In the genomic region with DNA sequence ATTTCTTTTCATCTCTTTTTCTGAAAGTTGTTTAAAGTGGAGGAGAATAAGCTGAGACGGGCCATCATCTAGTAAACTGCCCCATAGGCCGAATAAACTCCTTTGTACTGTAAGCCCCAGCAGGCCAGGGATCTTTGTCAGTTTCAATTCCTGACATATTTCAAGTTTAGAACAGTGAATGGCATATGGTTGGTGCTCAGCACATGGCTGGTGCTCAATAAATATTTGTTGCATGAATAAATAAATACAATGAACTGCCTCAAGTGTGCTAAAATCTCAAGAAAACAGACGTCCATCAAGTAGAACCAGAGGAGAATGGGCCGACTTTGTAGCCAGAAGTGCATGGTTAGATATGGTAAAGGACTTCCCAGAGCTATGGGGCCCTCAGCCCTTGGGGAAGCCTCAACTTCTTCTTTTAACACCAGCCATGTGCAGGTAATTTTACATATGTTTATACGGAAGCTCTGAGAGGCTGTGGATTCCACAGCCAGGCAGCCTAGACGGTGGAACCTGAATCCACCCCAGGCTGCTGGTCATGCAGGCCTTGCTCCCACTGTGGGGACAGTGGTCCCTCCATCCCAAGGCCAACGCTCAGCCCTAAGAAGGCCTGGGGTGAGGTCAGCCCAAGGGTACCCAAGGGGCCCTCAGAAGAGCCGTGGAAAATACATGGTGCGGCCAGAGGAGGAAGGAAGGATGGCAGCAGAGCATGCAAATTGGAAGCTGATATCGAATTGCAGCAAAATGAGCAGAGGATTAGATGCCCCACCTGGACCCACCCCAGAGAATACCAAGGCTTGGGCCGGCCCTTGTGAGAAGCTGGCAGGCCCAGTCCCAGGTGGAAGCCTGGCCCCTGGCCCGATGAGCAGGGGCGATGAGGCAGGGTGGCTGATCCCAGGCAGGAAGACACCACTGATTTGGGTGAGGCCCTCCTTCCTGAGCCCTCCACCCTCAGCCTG, we compare ENCODE assay signal across 30 cellular contexts. TPM values are rescaled to one million over a fixed set of nuclear protein-coding genes. Genes with fewer than 3 reads are reported as not detected.
DNase-seq lines count a peak whose midpoint lies in the region; ATAC-seq and TF ChIP-seq lines count a peak whose summit lies in the region.
"Had no signal": no experiment of that assay in that cellular context is flagged by ENCODE, and none has a peak within 500 bp of the region (broad histone marks: within the 10 kb centered on the region; RNA-seq: fewer than 3 reads in every experiment).

No MANE protein-coding gene starts in this region.

- no peaks in the 10 kb centered on the region for H3K79me2 ChIP-seq in neural progenitor cell (ENCODE audit: low read depth)

- in situ Hi-C loops in GM13977 (cut with MboI; ENCODE audit: low pct_unique_long_range_greater_than_20kb, low sequenced_read_pairs, unreplicated experiment): no loop called here

- H3K4me3 ChIP-seq in BLaER1 treated with 17β-estradiol and CSF1 and Interleukin-3, amounts not matched to agents 10 nM and 100 nM: no peak overlapping the region
- no peak overlapping the region for H3K4me3 ChIP-seq in CD4-positive, CD25-positive, alpha-beta regulatory T cell (ENCODE audit: low read depth, low read length)
- no peak overlapping the region for H3K4me3 ChIP-seq in neural progenitor cell
- H3K4me3 ChIP-seq: adrenal gland, heart left ventricle, lower lobe of right lung, mucosa of descending colon, right lobe of liver had no signal

- no peaks in the 10 kb centered on the region for H3K9me3 Mint-ChIP-seq in CD4-positive, CD25-positive, alpha-beta regulatory T cell
- H3K9me3 Mint-ChIP-seq in activated T-helper 17 cell treated with anti-CD3 and anti-CD28 coated beads, Interleukin-2, amount 50 U/mL, for 72 hours: no peaks in the 10 kb centered on the region
- no peaks in the 10 kb centered on the region for H3K9me3 Mint-ChIP-seq in neural progenitor cell
- H3K9me3 Mint-ChIP-seq: activated CD8-positive, alpha-beta T cell treated with anti-CD3 and anti-CD28 coated beads for 36 hours; CD4-positive, alpha-beta memory T cell; IgD-negative memory B cell; nephron progenitor cell; stimulated activated memory B cell treated with anti-CD40 and anti-IgM and Interleukin-4, amounts not matched to agents 10 μg/mL and 1 μg/mL and 100 μg/mL, for 72 hours had no signal

- H2AFZ ChIP-seq in neural progenitor cell (replicated peaks): no peak overlapping the region

- peaks cover 4% of the 10 kb centered on the region for H3K36me3 Mint-ChIP-seq in CD4-positive, CD25-positive, alpha-beta regulatory T cell
- no peaks in the 10 kb centered on the region for H3K36me3 Mint-ChIP-seq in activated T-helper 17 cell treated with anti-CD3 and anti-CD28 coated beads, Interleukin-2, amount 50 U/mL, for 72 hours (ENCODE audit: low read depth)
- H3K36me3 Mint-ChIP-seq in neural progenitor cell: no peaks in the 10 kb centered on the region
- H3K36me3 Mint-ChIP-seq: CD4-positive, alpha-beta memory T cell; IgD-negative memory B cell; stimulated activated memory B cell treated with anti-CD40 and anti-IgM and Interleukin-4, amounts not matched to agents 10 μg/mL and 1 μg/mL and 100 μg/mL, for 72 hours had no signal

- H3K27me3 Mint-ChIP-seq in CD4-positive, CD25-positive, alpha-beta regulatory T cell: no peaks in the 10 kb centered on the region
- no peaks in the 10 kb centered on the region for H3K27me3 Mint-ChIP-seq in activated T-helper 17 cell treated with anti-CD3 and anti-CD28 coated beads, Interleukin-2, amount 50 U/mL, for 72 hours
- peaks cover 10% of the 10 kb centered on the region for H3K27me3 Mint-ChIP-seq in neural progenitor cell (ENCODE audit: insufficient read depth, low read depth)
- H3K27me3 Mint-ChIP-seq: activated CD8-positive, alpha-beta T cell treated with anti-CD3 and anti-CD28 coated beads for 36 hours had no signal

- H3K27ac Mint-ChIP-seq in CD4-positive, CD25-positive, alpha-beta regulatory T cell: peak overlapping the region in 2 of 3 donors; percentile 90 to 100
- no peak overlapping the region for H3K27ac Mint-ChIP-seq in activated T-helper 17 cell treated with anti-CD3 and anti-CD28 coated beads, Interleukin-2, amount 50 U/mL, for 72 hours
- peak overlapping the region; percentile 19 for H3K27ac Mint-ChIP-seq in neural progenitor cell
- H3K27ac Mint-ChIP-seq: activated CD8-positive, alpha-beta T cell treated with anti-CD3 and anti-CD28 coated beads for 36 hours; nephron progenitor cell; stimulated activated memory B cell treated with anti-CD40 and anti-IgM and Interleukin-4, amounts not matched to agents 10 μg/mL and 1 μg/mL and 100 μg/mL, for 72 hours had no signal

- peaks cover 23 to 43% (median 36%) of the 10 kb centered on the region in 10 experiments for H3K4me1 ChIP-seq in BLaER1 treated with 17β-estradiol and CSF1 and Interleukin-3, amounts not matched to agents 10 nM and 100 nM
- peaks cover 52% of the 10 kb centered on the region for H3K4me1 ChIP-seq in CD4-positive, CD25-positive, alpha-beta regulatory T cell (ENCODE audit: control insufficient read depth, insufficient read depth, low read length, poor library complexity, severe bottlenecking)
- peaks cover 9% of the 10 kb centered on the region for H3K4me1 ChIP-seq in neural progenitor cell

- no peaks in the 10 kb centered on the region for H3F3A ChIP-seq in neural progenitor cell (ENCODE audit: low read depth)

- H3K36me3 ChIP-seq in BLaER1 treated with 17β-estradiol and CSF1 and Interleukin-3, amounts not matched to agents 10 nM and 100 nM: no peaks in the 10 kb centered on the region
- H3K36me3 ChIP-seq in CD4-positive, CD25-positive, alpha-beta regulatory T cell (ENCODE audit: control insufficient read depth, insufficient read depth, low read length): no peaks in the 10 kb centered on the region
- H3K36me3 ChIP-seq in neural progenitor cell: no peaks in the 10 kb centered on the region
- H3K36me3 ChIP-seq: adrenal gland, brain microvascular endothelial cell, heart left ventricle, lower lobe of right lung, right lobe of liver had no signal

- H3K27ac ChIP-seq in BLaER1 treated with 17β-estradiol and CSF1 and Interleukin-3, amounts not matched to agents 10 nM and 100 nM: no peak overlapping the region
- H3K27ac ChIP-seq in CD4-positive, CD25-positive, alpha-beta regulatory T cell (ENCODE audit: insufficient read depth, low read length, poor library complexity, severe bottlenecking): peak overlapping the region; percentile 92
- no peak overlapping the region for H3K27ac ChIP-seq in neural progenitor cell
- H3K27ac ChIP-seq: adrenal gland, brain microvascular endothelial cell, heart left ventricle, lower lobe of right lung, right lobe of liver had no signal

- H4K20me1 ChIP-seq in BLaER1 treated with 17β-estradiol and CSF1 and Interleukin-3, amounts not matched to agents 10 nM and 100 nM: no peaks in the 10 kb centered on the region; a peak in 1 of 22 replicates
- H4K20me1 ChIP-seq in neural progenitor cell (ENCODE audit: low read depth): no peaks in the 10 kb centered on the region

- ATAC-seq in CD4-positive, CD25-positive, alpha-beta regulatory T cell (ENCODE audit: low read depth in 2 of 2): no peak
- ATAC-seq in activated T-helper 17 cell treated with anti-CD3 and anti-CD28 coated beads, Interleukin-2, amount 50 U/mL, for 72 hours (replicated peaks): no peak
- no peak for ATAC-seq in HG02885 (IDR thresholded peaks at IDR 0.05; ENCODE audit: poor library complexity, unreplicated experiment)
- ATAC-seq: activated CD8-positive, alpha-beta T cell treated with anti-CD3 and anti-CD28 coated beads for 36 hours; heart left ventricle; right lobe of liver; stimulated activated memory B cell treated with anti-CD40 and anti-IgM and Interleukin-4, amounts not matched to agents 10 μg/mL and 1 μg/mL and 100 μg/mL, for 72 hours had no signal

- DNase-seq in CD4-positive, CD25-positive, alpha-beta regulatory T cell: no peak
- DNase-seq in neural progenitor cell (ENCODE audit: low spot score): no peak
- no peak for DNase-seq in GM13977 (ENCODE audit: low spot score)
- no peak for DNase-seq in NCI-H345 (lab: John Stamatoyannopoulos, UW)
- DNase-seq: activated CD8-positive, alpha-beta T cell treated with anti-CD3 and anti-CD28 coated beads for 36 hours; activated gamma-delta T cell treated with Interleukin-2 at 50 U/mL for 16 hours; adrenal gland; brain microvascular endothelial cell; CD4-positive, alpha-beta memory T cell; DMS153; H7; heart left ventricle; lower lobe of right lung; mucosa of descending colon; NCI-H1092 treated with DMSO at 0.1 percent for 48 hours; NCI-H1930; NCI-H2227 treated with DMSO at 0.1 percent for 48 hours; nephron progenitor cell; stimulated activated CD4-positive, alpha-beta T cell treated with anti-CD3 and anti-CD28 coated beads, Interleukin-12 subunit alpha, Interleukin-12 subunit beta, amount 100 ng/mL, for 4 hours; stimulated activated CD4-positive, alpha-beta T cell treated with anti-CD3 and anti-CD28 coated beads, Interleukin-4, amount 100 ng/mL, for 24 hours; T-helper 1 cell had no signal

- peak overlapping the region; percentile 36 to 83 (median 64) for H3K4me2 ChIP-seq in BLaER1 treated with 17β-estradiol and CSF1 and Interleukin-3, amounts not matched to agents 10 nM and 100 nM
- H3K4me2 ChIP-seq in neural progenitor cell: no peak overlapping the region

- H3K27me3 ChIP-seq in BLaER1 treated with 17β-estradiol and CSF1 and Interleukin-3, amounts not matched to agents 10 nM and 100 nM: peaks cover 0 to 5% (median 0%) of the 10 kb centered on the region in 11 experiments; a peak in 3 of 22 replicates
- H3K27me3 ChIP-seq in CD4-positive, CD25-positive, alpha-beta regulatory T cell (ENCODE audit: control insufficient read depth, insufficient read depth, low read length): no peaks in the 10 kb centered on the region
- peaks cover 27% of the 10 kb centered on the region for H3K27me3 ChIP-seq in neural progenitor cell
- H3K27me3 ChIP-seq: adrenal gland, brain microvascular endothelial cell, heart left ventricle, right lobe of liver had no signal

- H3K9ac ChIP-seq in BLaER1 treated with 17β-estradiol and CSF1 and Interleukin-3, amounts not matched to agents 10 nM and 100 nM: 0 out of 22 replicates have a peak overlapping the region, but pooled peaks of 1 of the 11 experiments have one; percentile 2
- H3K9ac ChIP-seq in neural progenitor cell: no peak overlapping the region

- peaks cover 12 to 59% (median 37%) of the 10 kb centered on the region in 4 donors for H3K4me1 Mint-ChIP-seq in CD4-positive, CD25-positive, alpha-beta regulatory T cell
- peaks cover 26% of the 10 kb centered on the region for H3K4me1 Mint-ChIP-seq in activated T-helper 17 cell treated with anti-CD3 and anti-CD28 coated beads, Interleukin-2, amount 50 U/mL, for 72 hours
- H3K4me1 Mint-ChIP-seq in neural progenitor cell: peaks cover 32% of the 10 kb centered on the region

- H3K4me3 Mint-ChIP-seq in CD4-positive, CD25-positive, alpha-beta regulatory T cell: peak overlapping the region in 3 of 4 donors; percentile 12 to 31 (median 15)
- H3K4me3 Mint-ChIP-seq in activated T-helper 17 cell treated with anti-CD3 and anti-CD28 coated beads, Interleukin-2, amount 50 U/mL, for 72 hours: peak overlapping the region; percentile 83
- no peak overlapping the region for H3K4me3 Mint-ChIP-seq in neural progenitor cell
- H3K4me3 Mint-ChIP-seq: activated CD8-positive, alpha-beta T cell treated with anti-CD3 and anti-CD28 coated beads for 36 hours; nephron progenitor cell; stimulated activated memory B cell treated with anti-CD40 and anti-IgM and Interleukin-4, amounts not matched to agents 10 μg/mL and 1 μg/mL and 100 μg/mL, for 72 hours had no signal

- TF ChIP-seq CTCF in neural progenitor cell (IDR thresholded peaks at IDR 0.05) (no peak), GM13977 (IDR thresholded peaks at IDR 0.05; ENCODE audit: extremely low read depth, insufficient read depth, missing control alignments) (no peak)

- no peaks in the 10 kb centered on the region for H3K9me3 ChIP-seq in BLaER1 treated with 17β-estradiol and CSF1 and Interleukin-3, amounts not matched to agents 10 nM and 100 nM (replicated peaks in 1 of 11)
- H3K9me3 ChIP-seq in CD4-positive, CD25-positive, alpha-beta regulatory T cell (ENCODE audit: control insufficient read depth in 2 of 2, low read length in 2 of 2): no peaks in the 10 kb centered on the region
- no peaks in the 10 kb centered on the region for H3K9me3 ChIP-seq in neural progenitor cell (ENCODE audit: low read depth)
- H3K9me3 ChIP-seq: adrenal gland, heart left ventricle, lower lobe of right lung, mucosa of descending colon, right lobe of liver had no signal

RNA-seq across cellular contexts. Expression of gene AQP2, which starts 8.7 kb away (rescaled TPM):
- not detected for total RNA-seq in CD4-positive, CD25-positive, alpha-beta regulatory T cell
- not detected for polyA plus RNA-seq in CD4-positive, CD25-positive, alpha-beta regulatory T cell
- total RNA-seq in activated T-helper 17 cell treated with anti-CD3 and anti-CD28 coated beads, Interleukin-2, amount 50 U/mL, for 72 hours: not detected
- total RNA-seq in neural progenitor cell (ENCODE audit: low replicate concordance): not detected in 2 replicates
- total RNA-seq: activated CD8-positive, alpha-beta T cell treated with anti-CD3 and anti-CD28 coated beads for 36 hours; CD4-positive, alpha-beta memory T cell; H7; heart left ventricle; kidney epithelial cell; lower lobe of right lung; mucosa of descending colon; right lobe of liver; temporal lobe; urinary bladder had no signal
- polyA plus RNA-seq: CD4-positive, alpha-beta memory T cell; heart left ventricle; IgD-negative memory B cell had no signal

RNA-seq across cellular contexts. Expression of gene AQP5, which starts 19.8 kb away (rescaled TPM):
- total RNA-seq in CD4-positive, CD25-positive, alpha-beta regulatory T cell: not detected
- not detected for polyA plus RNA-seq in CD4-positive, CD25-positive, alpha-beta regulatory T cell
- not detected for total RNA-seq in activated T-helper 17 cell treated with anti-CD3 and anti-CD28 coated beads, Interleukin-2, amount 50 U/mL, for 72 hours
- total RNA-seq in neural progenitor cell (ENCODE audit: low replicate concordance): 0.09 TPM in 1 of 2 replicates, not detected in the other
- total RNA-seq: activated CD8-positive, alpha-beta T cell treated with anti-CD3 and anti-CD28 coated beads for 36 hours; CD4-positive, alpha-beta memory T cell; kidney epithelial cell; mucosa of descending colon; right lobe of liver had no signal
- polyA plus RNA-seq: CD4-positive, alpha-beta memory T cell; IgD-negative memory B cell had no signal

RNA-seq across cellular contexts. Expression of gene AQP6, which starts 30.9 kb away (rescaled TPM):
- not detected for total RNA-seq in CD4-positive, CD25-positive, alpha-beta regulatory T cell
- polyA plus RNA-seq in CD4-positive, CD25-positive, alpha-beta regulatory T cell: not detected
- not detected for total RNA-seq in activated T-helper 17 cell treated with anti-CD3 and anti-CD28 coated beads, Interleukin-2, amount 50 U/mL, for 72 hours
- 0.12 TPM in 1 of 2 replicates, not detected in the other for total RNA-seq in neural progenitor cell (ENCODE audit: low replicate concordance)
- total RNA-seq: activated CD8-positive, alpha-beta T cell treated with anti-CD3 and anti-CD28 coated beads for 36 hours; CD4-positive, alpha-beta memory T cell; H7; heart left ventricle; kidney epithelial cell had no signal
- polyA plus RNA-seq: CD4-positive, alpha-beta memory T cell; IgD-negative memory B cell had no signal

RNA-seq across cellular contexts. Expression of gene FAIM2, which starts 38.1 kb away (rescaled TPM):
- 0.10 TPM for total RNA-seq in CD4-positive, CD25-positive, alpha-beta regulatory T cell
- polyA plus RNA-seq in CD4-positive, CD25-positive, alpha-beta regulatory T cell: 1 to 10 TPM in 3 of 4 donors, under 1 TPM in 1; 0.31 to 6.5 (median 3.1) TPM
- total RNA-seq in activated T-helper 17 cell treated with anti-CD3 and anti-CD28 coated beads, Interleukin-2, amount 50 U/mL, for 72 hours: 1 to 10 TPM in 1 of 2 donors, under 1 TPM in 1; 0.73 to 1.6 TPM
- 0.39 and 1.2 TPM in 2 replicates for total RNA-seq in neural progenitor cell (ENCODE audit: low replicate concordance)
- total RNA-seq: H7, kidney epithelial cell had no signal
- polyA plus RNA-seq: IgD-negative memory B cell had no signal
